1 cellular context compared by ENCODE assay signal in genomic region chr4:77856152-77856551, GRCh38.
TF ChIP-seq lines count a peak whose summit lies in the region.

No MANE protein-coding gene starts in this region.

TF ChIP-seq in K562, 482 proteins besides CTCF, POLR2A, EP300 and RAD21:
- TF ChIP-seq SP1 (CRISPR knock-in tag; IDR thresholded peaks at IDR 0.05) (no peak), ZNF217 (CRISPR knock-in tag; IDR thresholded peaks at IDR 0.05) (no peak), ZNF354B (CRISPR knock-in tag; IDR thresholded peaks at IDR 0.05) (no peak), MTA3 (IDR thresholded peaks at IDR 0.05; ENCODE audit: borderline replicate concordance) (no peak), ARID4B (CRISPR knock-in tag; IDR thresholded peaks at IDR 0.05) (no peak), MAX (CRISPR knock-in tag; IDR thresholded peaks at IDR 0.05) (no peak)
